In genomic region chr10:125144693-125145623, GRCh38 we compare ENCODE assay signal across 1 cellular context.
TF ChIP-seq lines count a peak whose summit lies in the region.

No MANE protein-coding gene starts in this region.

TF ChIP-seq in SK-N-SH, 30 proteins besides CTCF, POLR2A, EP300 and RAD21 (continued from another document):
- TF ChIP-seq ZBTB33 (IDR thresholded peaks at IDR 0.05; ENCODE audit: borderline replicate concordance, low read depth) (no peak), EZH2phosphoT487 (IDR thresholded peaks at IDR 0.05; ENCODE audit: borderline replicate concordance, low read depth) (no peak), RFX5 (IDR thresholded peaks at IDR 0.05; ENCODE audit: low read length) (no peak)
